1 cellular context compared by ENCODE assay signal in the genomic region with DNA sequence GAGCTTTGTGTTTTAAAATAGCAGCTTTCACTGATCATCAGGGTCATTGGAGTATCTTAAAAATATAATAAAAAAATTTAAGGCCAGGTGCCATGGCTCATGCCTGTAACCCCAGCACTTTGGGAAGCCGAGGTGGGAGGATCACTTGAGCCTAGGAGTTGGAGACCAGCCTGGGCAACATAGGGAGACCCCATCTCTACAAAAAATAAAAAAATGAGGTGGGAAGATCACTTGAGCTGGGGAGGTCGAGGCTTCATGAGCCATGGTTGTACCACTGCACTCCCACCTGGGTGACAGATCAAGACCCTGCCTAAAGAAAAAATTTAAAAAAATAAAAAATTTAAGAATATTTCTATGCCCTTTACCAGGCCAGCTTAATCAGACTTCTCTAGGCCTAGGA.
TF ChIP-seq lines count a peak whose summit lies in the region.

No MANE protein-coding gene starts in this region.

TF ChIP-seq in SK-N-SH, 30 proteins besides CTCF, POLR2A, EP300 and RAD21 (continued from another document):
- TF ChIP-seq MAX (IDR thresholded peaks at IDR 0.05; ENCODE audit: low read depth): no peak
- no peak for TF ChIP-seq IRF3 (IDR thresholded peaks at IDR 0.05; ENCODE audit: low read depth, low read length)
